In the genomic region with DNA sequence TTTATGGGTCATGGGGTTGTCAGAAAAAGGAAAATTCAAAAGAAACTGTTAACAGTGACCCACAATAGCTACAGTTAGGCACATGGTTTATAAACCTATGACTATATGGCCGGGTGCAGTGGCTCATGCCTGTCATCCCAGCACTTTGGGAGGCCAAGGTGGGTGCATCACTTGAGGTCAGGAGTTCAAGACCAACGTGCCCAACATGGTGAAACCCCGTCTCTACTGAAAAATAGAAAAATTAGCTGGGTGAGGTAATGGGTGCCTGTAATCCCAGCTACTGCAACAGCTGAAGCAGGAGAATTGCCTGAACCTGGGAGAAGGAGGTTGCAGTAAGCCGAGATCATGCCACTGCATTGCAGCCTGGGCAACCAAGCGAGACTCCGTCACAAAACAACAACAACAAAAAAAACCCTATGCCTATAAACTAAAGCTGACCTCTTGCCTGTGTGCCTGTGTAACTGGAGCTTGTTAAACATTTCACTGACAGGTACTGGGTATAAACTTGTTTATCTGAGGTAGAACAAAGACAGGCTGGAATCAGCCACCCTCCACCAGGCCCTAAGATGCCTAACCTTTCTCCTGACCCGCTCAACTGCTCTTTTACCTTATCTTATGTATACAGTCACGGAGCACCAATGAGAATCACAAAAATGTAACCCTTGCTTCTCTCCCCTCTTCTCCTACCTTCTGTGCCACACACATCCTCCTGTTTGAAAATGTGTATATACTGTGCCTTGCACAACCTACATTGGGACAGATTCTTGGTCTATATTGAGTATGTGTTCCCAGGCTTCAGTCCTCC, we compare ENCODE assay signal across 14 cellular contexts.
"Had no signal": no experiment of that assay in that cellular context is flagged by ENCODE, and none has a peak within 500 bp of the region (broad histone marks: within the 10 kb centered on the region; RNA-seq: fewer than 3 reads in every experiment).

No MANE protein-coding gene starts in this region.

- H3K27me3 ChIP-seq: brain microvascular endothelial cell, ovary, stomach had no signal

- H3K36me3 ChIP-seq: brain microvascular endothelial cell, ovary, stomach, thoracic aorta had no signal

- H3K27me3 Mint-ChIP-seq: activated CD4-positive, alpha-beta memory T cell treated with anti-CD3 and anti-CD28 coated beads for 36 hours; activated naive CD8-positive, alpha-beta T cell; memory B cell had no signal

- DNase-seq: activated CD4-positive, alpha-beta memory T cell treated with anti-CD3 and anti-CD28 coated beads for 36 hours; activated effector memory CD4-positive, alpha-beta T cell treated with anti-CD3 and anti-CD28 coated beads, Interleukin-2, amount 50 U/mL, for 16 hours; activated T-cell treated with anti-CD3 and anti-CD28 coated beads, Interleukin-2, amount 50 U/mL, for 4 hours; brain microvascular endothelial cell; endodermal cell; ovary; stimulated activated CD4-positive, alpha-beta T cell treated with anti-CD3 and anti-CD28 coated beads, Interleukin-4, amount 100 ng/mL, for 4 hours; stomach; T-helper 9 cell had no signal

- H3K9me3 ChIP-seq: ovary, stomach, thoracic aorta had no signal

- H3K9me3 Mint-ChIP-seq: endodermal cell had no signal

- H3K27ac Mint-ChIP-seq: activated CD4-positive, alpha-beta memory T cell treated with anti-CD3 and anti-CD28 coated beads for 36 hours; activated naive CD8-positive, alpha-beta T cell; endodermal cell had no signal

- ATAC-seq: activated T-cell treated with anti-CD3 and anti-CD28 coated beads, Interleukin-2, amount 50 U/mL, for 4 hours had no signal

- H3K4me3 ChIP-seq: ovary, skin epidermis, stomach, thoracic aorta had no signal

- H3K4me1 ChIP-seq: stomach had no signal

- H3K27ac ChIP-seq: brain microvascular endothelial cell, ovary, skin epidermis, thoracic aorta, VCaP had no signal

- H3K4me3 Mint-ChIP-seq: activated CD4-positive, alpha-beta memory T cell treated with anti-CD3 and anti-CD28 coated beads for 36 hours; activated naive CD8-positive, alpha-beta T cell; activated T-cell treated with anti-CD3 and anti-CD28 coated beads, Interleukin-2, amount 50 U/mL, for 4 hours; endodermal cell; memory B cell had no signal
